ENCODE assay signal across 12 cellular contexts in the genomic region with DNA sequence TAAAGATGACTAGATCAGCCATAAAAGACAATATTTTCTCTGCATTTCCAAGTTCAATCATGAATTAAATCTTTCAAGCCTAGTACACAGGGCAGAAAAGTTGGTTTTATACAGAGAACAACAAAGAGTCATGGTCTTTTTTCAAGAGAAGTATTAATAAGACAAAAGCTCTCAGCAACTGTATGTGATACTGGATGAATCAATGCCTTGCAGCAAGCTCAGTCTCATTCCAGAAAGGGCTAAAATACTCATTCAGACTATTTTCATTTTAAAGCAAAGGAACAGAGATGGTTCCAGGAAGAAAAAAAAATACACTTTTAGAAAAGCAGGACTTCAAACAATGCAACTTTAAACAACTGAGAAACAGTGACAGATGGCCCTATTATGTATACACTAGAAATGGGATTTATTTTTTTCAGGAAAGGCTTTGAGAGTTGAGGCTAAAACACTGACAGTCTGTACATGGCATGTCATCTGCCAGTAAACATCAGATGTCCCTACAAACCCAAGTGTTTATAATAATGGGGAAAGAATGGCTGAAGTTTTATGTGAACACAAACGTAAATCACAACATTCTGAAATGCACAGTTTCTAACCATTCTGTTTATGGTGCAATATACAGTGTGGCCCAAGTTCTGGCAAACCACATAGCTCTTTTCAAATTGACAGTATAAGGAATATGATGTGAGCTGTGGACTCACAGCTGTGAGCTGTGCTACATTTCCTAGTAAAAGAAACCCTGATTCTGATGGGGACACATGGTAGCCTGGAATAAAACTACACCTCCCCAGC.
DNase-seq lines count a peak whose midpoint lies in the region; ATAC-seq, FAIRE-seq and TF ChIP-seq lines count a peak whose summit lies in the region.
"Had no signal": no experiment of that assay in that cellular context is flagged by ENCODE, and none has a peak within 500 bp of the region (broad histone marks: within the 10 kb centered on the region; RNA-seq: fewer than 3 reads in every experiment).

No MANE protein-coding gene starts in this region.

- H3K4me1 ChIP-seq in left ventricle myocardium inferior (peaks cover 78% of the 10 kb centered on the region), lower lobe of right lung (peaks cover 42% of the 10 kb centered on the region), upper lobe of right lung (peaks cover 20% of the 10 kb centered on the region)

- H3K27me3 ChIP-seq in left ventricle myocardium inferior (ENCODE audit: low read depth): no peaks in the 10 kb centered on the region
- H3K27me3 ChIP-seq in lower lobe of right lung (ENCODE audit: low read depth): no peaks in the 10 kb centered on the region
- no peaks in the 10 kb centered on the region for H3K27me3 ChIP-seq in upper lobe of right lung

- DNase-seq in left ventricle myocardium inferior (no peak), Right ventricle myocardium inferior (ENCODE audit: missing footprints) (no peak), lower lobe of right lung (no peak), upper lobe of right lung (no peak), islet precursor cell (no peak), urothelium cell line (ENCODE audit: low spot score) (no peak)
- DNase-seq: activated B cell treated with CpG ODN at 0.5 μM for 24 hours, naive B cell, NCI-H2227 treated with DMSO at 0.1 percent for 48 hours had no signal

- TF ChIP-seq CTCF in left ventricle myocardium inferior (IDR thresholded peaks at IDR 0.05; ENCODE audit: borderline replicate concordance) (no peak), lower lobe of right lung (IDR thresholded peaks at IDR 0.05) (no peak), upper lobe of right lung (IDR thresholded peaks at IDR 0.05) (no peak)

- no peak for FAIRE-seq in urothelium cell line (lab: Jason Lieb, UNC)
- FAIRE-seq: bronchial epithelial cell had no signal

- H3K27ac ChIP-seq in left ventricle myocardium inferior (replicated peaks) (peak overlapping the region; percentile 55), angular gyrus (ENCODE audit: low read depth, low read length) (peak overlapping the region; percentile 65), lower lobe of right lung (peak overlapping the region; percentile 9), upper lobe of right lung (peak overlapping the region; percentile 52)

- ATAC-seq in Right ventricle myocardium inferior (no peak), lower lobe of right lung (no peak), upper lobe of right lung (no peak), HG02973 (IDR thresholded peaks at IDR 0.05; ENCODE audit: unreplicated experiment) (no peak)

- no peaks in the 10 kb centered on the region for H3K9me3 ChIP-seq in left ventricle myocardium inferior (replicated peaks)
- no peaks in the 10 kb centered on the region for H3K9me3 ChIP-seq in lower lobe of right lung
- H3K9me3 ChIP-seq in upper lobe of right lung: no peaks in the 10 kb centered on the region

- no peaks in the 10 kb centered on the region for H3K36me3 ChIP-seq in left ventricle myocardium inferior
- H3K36me3 ChIP-seq in lower lobe of right lung: no peaks in the 10 kb centered on the region
- H3K36me3 ChIP-seq in upper lobe of right lung: no peaks in the 10 kb centered on the region

- intact Hi-C loops in left ventricle myocardium inferior (cut with micrococcal nuclease): no loop called here
- intact Hi-C loops in Right ventricle myocardium inferior (cut with DNase I): loop anchor here (2.0 kb wide), 1 partner anchor 44 kb away; no protein-coding TSS in a partner anchor
- intact Hi-C loops in lower lobe of right lung (cut with DNase I): no loop called here
- intact Hi-C loops in upper lobe of right lung (cut with DNase I): no loop called here

- no peak overlapping the region for H3K4me3 ChIP-seq in left ventricle myocardium inferior
- H3K4me3 ChIP-seq in lower lobe of right lung: no peak overlapping the region
- no peak overlapping the region for H3K4me3 ChIP-seq in upper lobe of right lung

Comparison
In these comparisons a context has a peak if more than half of its experiments do, and no peak if none do; other contexts are left out.
1. H3K27ac ChIP-seq: peak in every context shown above with its lines; median percentile 65 in angular gyrus; 55 in left ventricle myocardium inferior; 52 in upper lobe of right lung; 9 in lower lobe of right lung.